26 cellular contexts compared by ENCODE assay signal in the genomic region with DNA sequence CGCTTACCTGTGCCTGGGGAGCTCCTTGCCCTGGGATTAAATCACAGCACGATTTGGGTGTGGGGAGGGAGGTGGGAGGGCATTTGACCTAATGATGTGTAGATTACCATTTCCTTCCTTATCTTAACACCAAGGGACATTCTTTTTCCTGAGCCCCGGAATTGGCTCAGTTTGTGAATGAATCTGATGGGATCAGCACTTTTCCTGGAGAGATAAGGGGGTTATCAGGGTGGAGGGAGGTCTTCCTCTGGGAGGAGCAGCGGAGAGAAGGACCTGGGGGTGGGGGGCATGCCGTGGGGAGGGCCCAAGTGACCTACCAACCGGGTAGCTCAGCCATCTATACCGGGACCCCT.
"Had no signal": no experiment of that assay in that cellular context is flagged by ENCODE, and none has a peak within 500 bp of the region (broad histone marks: within the 10 kb centered on the region; RNA-seq: fewer than 3 reads in every experiment).

No MANE protein-coding gene starts in this region.

- H3K9me3 ChIP-seq: adrenal gland, MG63, SJCRH30, SK-N-SH had no signal

- H3K27me3 ChIP-seq: adrenal gland, MG63 had no signal

- H3K4me3 ChIP-seq: adrenal gland, MG63, SJCRH30 had no signal

- H3K4me2 ChIP-seq: SK-N-SH had no signal

- H3K27ac Mint-ChIP-seq: activated CD4-positive, alpha-beta T cell treated with anti-CD3 and anti-CD28 coated beads, Interleukin-2, amount 10 ng/mL, durations not matched to agents 24 days and 14 days; activated CD8-positive, alpha-beta T cell treated with anti-CD3 and anti-CD28 coated beads, Interleukin-2, amount 10 ng/mL, durations not matched to agents 7 days and 5 days; activated naive CD4-positive, alpha-beta T cell treated with anti-CD3 and anti-CD28 coated beads for 36 hours; activated T-helper 1 cell treated with anti-CD3 and anti-CD28 coated beads, Interleukin-12 subunit alpha, Interleukin-12 subunit beta, Interleukin-2, Interleukin-4 antibody, amounts not matched to agents 30 ng/mL and 10 ng/mL and 1 ng/mL, durations not matched to agents 14 hours and 24 hours and 36 hours; T-helper 1 cell treated with Interleukin-12 subunit alpha and Interleukin-12 subunit beta and Interleukin-4 antibody, amounts not matched to agents 30 μg/mL and 1 μg/mL, for 36 hours; T-helper 2 cell treated with Interferon-gamma antibody and Interleukin-4, amounts not matched to agents 5 μg/mL and 100 μg/mL, for 36 hours had no signal

- H3K4me1 ChIP-seq: adrenal gland had no signal

- H3K36me3 ChIP-seq: adrenal gland, MG63, SJCRH30 had no signal

- H3K9me3 Mint-ChIP-seq: activated naive CD4-positive, alpha-beta T cell treated with anti-CD3 and anti-CD28 coated beads for 36 hours; activated naive CD4-positive, alpha-beta T cell treated with anti-CD3 and anti-CD28 coated beads, Interleukin-2, amount 50 U/mL, for 72 hours; activated T-cell treated with anti-CD3 and anti-CD28 coated beads, Interleukin-2, amount 50 U/mL, for 4 hours; activated T-helper 1 cell treated with anti-CD3 and anti-CD28 coated beads, Interleukin-12 subunit alpha, Interleukin-12 subunit beta, Interleukin-2, Interleukin-4 antibody, amounts not matched to agents 30 ng/mL and 10 ng/mL and 1 ng/mL, durations not matched to agents 14 hours and 24 hours and 36 hours; brain; T-helper 1 cell treated with Interleukin-12 subunit alpha and Interleukin-12 subunit beta and Interleukin-4 antibody, amounts not matched to agents 30 μg/mL and 1 μg/mL, for 36 hours; T-helper 2 cell treated with Interferon-gamma antibody and Interleukin-4, amounts not matched to agents 5 μg/mL and 100 μg/mL, for 36 hours had no signal

- H3K27ac ChIP-seq: adrenal gland, SJCRH30 had no signal

- ATAC-seq: activated CD8-positive, alpha-beta T cell treated with anti-CD3 and anti-CD28 coated beads, Interleukin-2, amount 10 ng/mL, durations not matched to agents 7 days and 5 days; activated naive CD4-positive, alpha-beta T cell treated with anti-CD3 and anti-CD28 coated beads, Interleukin-2, amount 50 U/mL, for 72 hours; activated T-cell treated with anti-CD3 and anti-CD28 coated beads, Interleukin-2, amount 50 U/mL, for 4 hours; Panc1 had no signal

- DNase-seq: activated CD4-positive, alpha-beta T cell treated with anti-CD3 and anti-CD28 coated beads, Interleukin-2, amount 10 ng/mL, durations not matched to agents 24 days and 14 days; activated CD4-positive, alpha-beta T cell treated with anti-CD3 and anti-CD28 coated beads, Interleukin-2, amount 50 U/mL, for 4 hours; activated CD8-positive, alpha-beta T cell treated with anti-CD3 and anti-CD28 coated beads, Interleukin-2, amount 10 ng/mL, durations not matched to agents 7 days and 5 days; activated gamma-delta T cell treated with Interleukin-2 at 50 U/mL for 16 hours; activated naive CD4-positive, alpha-beta T cell treated with anti-CD3 and anti-CD28 coated beads for 36 hours; activated T-cell treated with anti-CD3 and anti-CD28 coated beads, Interleukin-2, amount 50 U/mL, for 4 hours; adrenal gland; central memory CD4-positive, alpha-beta T cell; Kasumi-1; MG63; NCI-H1048; NCI-H1436 treated with DMSO at 0.1 percent for 48 hours; NCI-H1694 treated with DMSO at 0.1 percent for 48 hours; NCI-H2029; NCI-H345; NCI-H524 treated with DMSO at 0.1 percent for 48 hours; SHP77; SK-N-SH had no signal

- H3K36me3 Mint-ChIP-seq: activated naive CD4-positive, alpha-beta T cell treated with anti-CD3 and anti-CD28 coated beads, Interleukin-2, amount 50 U/mL, for 72 hours; brain had no signal

- FAIRE-seq: TTC549 had no signal

- H3K9ac ChIP-seq: SK-N-SH had no signal

- H3K4me3 Mint-ChIP-seq: activated CD4-positive, alpha-beta T cell treated with anti-CD3 and anti-CD28 coated beads, Interleukin-2, amount 10 ng/mL, durations not matched to agents 24 days and 14 days; activated CD8-positive, alpha-beta T cell treated with anti-CD3 and anti-CD28 coated beads, Interleukin-2, amount 10 ng/mL, durations not matched to agents 7 days and 5 days; activated naive CD4-positive, alpha-beta T cell treated with anti-CD3 and anti-CD28 coated beads for 36 hours; activated T-cell treated with anti-CD3 and anti-CD28 coated beads, Interleukin-2, amount 50 U/mL, for 4 hours; activated T-helper 1 cell treated with anti-CD3 and anti-CD28 coated beads, Interleukin-12 subunit alpha, Interleukin-12 subunit beta, Interleukin-2, Interleukin-4 antibody, amounts not matched to agents 30 ng/mL and 10 ng/mL and 1 ng/mL, durations not matched to agents 14 hours and 24 hours and 36 hours; brain; T-helper 1 cell treated with Interleukin-12 subunit alpha and Interleukin-12 subunit beta and Interleukin-4 antibody, amounts not matched to agents 30 μg/mL and 1 μg/mL, for 36 hours; T-helper 2 cell treated with Interferon-gamma antibody and Interleukin-4, amounts not matched to agents 5 μg/mL and 100 μg/mL, for 36 hours had no signal
